In the genomic region with DNA sequence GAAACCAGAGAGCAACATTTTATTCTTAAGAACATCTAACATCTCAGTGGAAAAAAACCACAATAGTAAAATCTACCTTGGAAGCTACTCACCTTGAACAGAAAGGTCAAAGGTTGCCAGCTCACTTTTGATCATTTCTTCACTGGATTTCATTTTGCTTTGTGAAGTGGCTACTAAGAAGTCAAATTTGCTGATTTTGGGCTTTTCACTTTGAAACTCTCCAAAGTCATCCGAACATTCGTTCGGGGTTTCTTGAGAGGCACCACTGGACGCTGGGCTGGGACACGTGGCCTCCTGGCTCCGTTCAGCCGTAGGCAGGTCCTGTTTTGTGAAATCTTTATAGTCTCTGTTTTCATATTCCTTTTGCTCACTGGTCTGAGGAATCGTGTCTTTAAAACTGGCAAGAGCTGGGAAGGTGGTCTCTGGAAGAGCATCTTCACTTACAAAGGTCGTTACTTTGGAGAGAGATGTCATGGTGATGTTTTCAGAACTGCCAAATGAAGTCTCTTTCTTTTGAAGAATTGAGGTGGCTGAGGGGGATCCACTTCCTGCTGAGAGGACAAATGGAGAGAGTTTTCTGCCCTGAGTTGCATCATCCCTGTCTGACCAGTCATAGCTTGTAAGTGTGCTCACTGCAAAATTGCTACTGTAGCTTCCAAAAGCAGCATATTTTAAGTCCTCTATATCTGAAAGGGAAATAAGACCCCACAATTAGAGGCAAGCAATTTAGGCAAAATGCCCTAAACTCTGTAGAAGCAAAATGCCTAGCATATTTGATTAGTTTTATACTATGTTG, we compare ENCODE assay signal across 12 cellular contexts. TPM values are rescaled to one million over a fixed set of nuclear protein-coding genes. Genes with fewer than 3 reads are reported as not detected.
DNase-seq lines count a peak whose midpoint lies in the region; ATAC-seq lines count a peak whose summit lies in the region.
"Had no signal": no experiment of that assay in that cellular context is flagged by ENCODE, and none has a peak within 500 bp of the region (broad histone marks: within the 10 kb centered on the region; RNA-seq: fewer than 3 reads in every experiment).

No MANE protein-coding gene starts in this region.

- DNase-seq in AG20443 (ENCODE audit: low spot score) (peak; percentile 72), HT1080 (ENCODE audit: low read depth) (peak; percentile 25), amniotic epithelial cell (ENCODE audit: low read depth) (peak; percentile 60), iPS-NIHi11 (ENCODE audit: low spot score) (peak; percentile 22)
- DNase-seq in activated T-helper 1 cell treated with anti-CD3 and anti-CD28 coated beads, Interleukin-12 subunit alpha, Interleukin-12 subunit beta, Interleukin-2, Interleukin-4 antibody, amounts not matched to agents 30 ng/mL and 10 ng/mL and 1 ng/mL, durations not matched to agents 14 hours and 24 hours and 36 hours (ENCODE audit: low spot score): no peak
- DNase-seq: effector CD4-positive, alpha-beta T cell; islet precursor cell; NCI-H510A treated with DMSO at 0.1 percent for 48 hours had no signal

- no peaks in the 10 kb centered on the region for H3K9me3 Mint-ChIP-seq in activated T-helper 1 cell treated with anti-CD3 and anti-CD28 coated beads, Interleukin-12 subunit alpha, Interleukin-12 subunit beta, Interleukin-2, Interleukin-4 antibody, amounts not matched to agents 30 ng/mL and 10 ng/mL and 1 ng/mL, durations not matched to agents 14 hours and 24 hours and 36 hours

- H3K4me1 Mint-ChIP-seq in activated T-helper 1 cell treated with anti-CD3 and anti-CD28 coated beads, Interleukin-12 subunit alpha, Interleukin-12 subunit beta, Interleukin-2, Interleukin-4 antibody, amounts not matched to agents 30 ng/mL and 10 ng/mL and 1 ng/mL, durations not matched to agents 14 hours and 24 hours and 36 hours (ENCODE audit: low read depth): peaks cover 9% of the 10 kb centered on the region

- intact Hi-C loops in activated T-helper 1 cell treated with anti-CD3 and anti-CD28 coated beads, Interleukin-12 subunit alpha, Interleukin-12 subunit beta, Interleukin-2, Interleukin-4 antibody, amounts not matched to agents 30 ng/mL and 10 ng/mL and 1 ng/mL, durations not matched to agents 14 hours and 24 hours and 36 hours (cut with micrococcal nuclease): no loop called here

- H3K27me3 Mint-ChIP-seq in activated T-helper 1 cell treated with anti-CD3 and anti-CD28 coated beads, Interleukin-12 subunit alpha, Interleukin-12 subunit beta, Interleukin-2, Interleukin-4 antibody, amounts not matched to agents 30 ng/mL and 10 ng/mL and 1 ng/mL, durations not matched to agents 14 hours and 24 hours and 36 hours (ENCODE audit: insufficient read depth): no peaks in the 10 kb centered on the region
- H3K27me3 Mint-ChIP-seq: progenitor cell of endocrine pancreas had no signal

- no peak for ATAC-seq in activated CD4-positive, CD25-positive, alpha-beta regulatory T cell treated with anti-CD3 and anti-CD28 coated beads, Interleukin-2, amount 50 U/mL, for 24 hours
- ATAC-seq in HG02884 (IDR thresholded peaks at IDR 0.05; ENCODE audit: unreplicated experiment) (no peak), HG02885 (IDR thresholded peaks at IDR 0.05; ENCODE audit: poor library complexity, unreplicated experiment) (no peak)

- H3K36me3 Mint-ChIP-seq in activated T-helper 1 cell treated with anti-CD3 and anti-CD28 coated beads, Interleukin-12 subunit alpha, Interleukin-12 subunit beta, Interleukin-2, Interleukin-4 antibody, amounts not matched to agents 30 ng/mL and 10 ng/mL and 1 ng/mL, durations not matched to agents 14 hours and 24 hours and 36 hours (ENCODE audit: low read depth): peaks cover 33% of the 10 kb centered on the region

- H3K27ac Mint-ChIP-seq in activated T-helper 1 cell treated with anti-CD3 and anti-CD28 coated beads, Interleukin-12 subunit alpha, Interleukin-12 subunit beta, Interleukin-2, Interleukin-4 antibody, amounts not matched to agents 30 ng/mL and 10 ng/mL and 1 ng/mL, durations not matched to agents 14 hours and 24 hours and 36 hours: no peak overlapping the region
- H3K27ac Mint-ChIP-seq: progenitor cell of endocrine pancreas had no signal

- no peak overlapping the region for H3K4me3 Mint-ChIP-seq in activated T-helper 1 cell treated with anti-CD3 and anti-CD28 coated beads, Interleukin-12 subunit alpha, Interleukin-12 subunit beta, Interleukin-2, Interleukin-4 antibody, amounts not matched to agents 30 ng/mL and 10 ng/mL and 1 ng/mL, durations not matched to agents 14 hours and 24 hours and 36 hours

RNA-seq across cellular contexts. Expression of gene DUSP14, which starts 52.4 kb away (rescaled TPM):
- 69.7 and 82.3 TPM in 2 replicates for total RNA-seq in HT1080 (2014; rRNA removed; shearing (Covaris generic))
- polyA plus RNA-seq in HT1080 (2015; cell fraction: cytosol; rRNA removed): 55.5 and 56.1 TPM in 2 replicates
- 36.9 and 43.5 TPM in 2 replicates for polyA plus RNA-seq in HT1080 (2015; cell fraction: nucleus; rRNA removed)
- total RNA-seq in activated T-helper 1 cell treated with anti-CD3 and anti-CD28 coated beads, Interleukin-12 subunit alpha, Interleukin-12 subunit beta, Interleukin-2, Interleukin-4 antibody, amounts not matched to agents 30 ng/mL and 10 ng/mL and 1 ng/mL, durations not matched to agents 14 hours and 24 hours and 36 hours: 21.4 and 22.3 TPM in 2 replicates
